In the genomic region with DNA sequence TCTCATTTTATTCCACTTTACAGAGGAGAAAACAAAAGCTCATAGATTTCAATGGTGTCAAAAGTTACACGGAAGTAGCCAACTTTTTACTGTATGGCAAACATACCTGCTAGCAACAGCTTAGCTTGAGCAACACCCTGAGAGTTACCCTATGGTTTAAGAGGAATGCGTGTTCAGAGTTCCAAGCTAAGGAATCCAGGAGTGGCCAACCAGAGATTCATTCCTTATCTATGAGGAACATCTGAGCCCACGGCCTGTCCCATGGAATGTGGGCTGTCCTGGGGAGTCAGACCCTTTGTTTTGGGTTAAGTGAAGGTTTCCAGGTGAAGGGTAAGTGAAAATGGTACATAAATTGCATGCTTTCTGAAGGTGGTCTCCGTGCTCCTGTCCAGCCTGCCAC, we compare ENCODE assay signal across 1 cellular context.
TF ChIP-seq lines count a peak whose summit lies in the region.

No MANE protein-coding gene starts in this region.

TF ChIP-seq in HepG2, 621 proteins besides CTCF, POLR2A, EP300 and RAD21 (continued from another document):
- TF ChIP-seq, protein P1, sequence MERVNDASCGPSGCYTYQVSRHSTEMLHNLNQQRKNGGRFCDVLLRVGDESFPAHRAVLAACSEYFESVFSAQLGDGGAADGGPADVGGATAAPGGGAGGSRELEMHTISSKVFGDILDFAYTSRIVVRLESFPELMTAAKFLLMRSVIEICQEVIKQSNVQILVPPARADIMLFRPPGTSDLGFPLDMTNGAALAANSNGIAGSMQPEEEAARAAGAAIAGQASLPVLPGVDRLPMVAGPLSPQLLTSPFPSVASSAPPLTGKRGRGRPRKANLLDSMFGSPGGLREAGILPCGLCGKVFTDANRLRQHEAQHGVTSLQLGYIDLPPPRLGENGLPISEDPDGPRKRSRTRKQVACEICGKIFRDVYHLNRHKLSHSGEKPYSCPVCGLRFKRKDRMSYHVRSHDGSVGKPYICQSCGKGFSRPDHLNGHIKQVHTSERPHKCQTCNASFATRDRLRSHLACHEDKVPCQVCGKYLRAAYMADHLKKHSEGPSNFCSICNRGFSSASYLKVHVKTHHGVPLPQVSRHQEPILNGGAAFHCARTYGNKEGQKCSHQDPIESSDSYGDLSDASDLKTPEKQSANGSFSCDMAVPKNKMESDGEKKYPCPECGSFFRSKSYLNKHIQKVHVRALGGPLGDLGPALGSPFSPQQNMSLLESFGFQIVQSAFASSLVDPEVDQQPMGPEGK (CRISPR knock-in tag; IDR thresholded peaks at IDR 0.05), result peak; percentile 38; the same call in 1 of the 2 replicates
- TF ChIP-seq RARA (CRISPR knock-in tag; IDR thresholded peaks at IDR 0.05) (peak; percentile 70), HNF4A (CRISPR knock-in tag; IDR thresholded peaks at IDR 0.05) (peak; percentile 29; the same call in 1 of the 2 replicates), CEBPG (CRISPR knock-in tag; IDR thresholded peaks at IDR 0.05) (peak; percentile 46; the same call in 1 of the 2 replicates), BCL6 (CRISPR knock-in tag; IDR thresholded peaks at IDR 0.05) (no peak), NFYB (CRISPR knock-in tag; IDR thresholded peaks at IDR 0.05) (no peak), ZSCAN20 (CRISPR knock-in tag; IDR thresholded peaks at IDR 0.05; ENCODE audit: borderline replicate concordance) (no peak), ZNF101 (CRISPR knock-in tag; IDR thresholded peaks at IDR 0.05; ENCODE audit: borderline replicate concordance, low read depth) (no peak), ZMYM4 (CRISPR knock-in tag; IDR thresholded peaks at IDR 0.05) (0 out of 2 replicates have a peak, but pooled peaks have one; percentile 16), ZNF598 (CRISPR knock-in tag; IDR thresholded peaks at IDR 0.05; ENCODE audit: borderline replicate concordance) (no peak), RBFOX2 (IDR thresholded peaks at IDR 0.05; ENCODE audit: low read depth, low read length) (no peak), ZNF121 (CRISPR knock-in tag; IDR thresholded peaks at IDR 0.05) (0 out of 2 replicates have a peak, but pooled peaks have one; percentile 12), NFE2L2 (IDR thresholded peaks at IDR 0.05; ENCODE audit: low read length) (no peak), TAF1 (CRISPR knock-in tag; IDR thresholded peaks at IDR 0.05) (no peak), PPARG (CRISPR knock-in tag; conservative IDR thresholded peaks at IDR 0.05) (peak; percentile 16; the same call in 1 of the 2 replicates), MEIS2 (CRISPR knock-in tag; IDR thresholded peaks at IDR 0.05) (no peak), LCORL (IDR thresholded peaks at IDR 0.05) (no peak), LCORL (CRISPR knock-in tag; IDR thresholded peaks at IDR 0.05) (0 out of 2 replicates have a peak, but pooled peaks have one; percentile 21), TEAD3 (CRISPR knock-in tag; optimal IDR thresholded peaks at IDR 0.05; ENCODE audit: borderline replicate concordance) (peak; percentile 79), ZMAT3 (CRISPR knock-in tag; conservative IDR thresholded peaks at IDR 0.05) (no peak), SETDB1 (CRISPR knock-in tag; IDR thresholded peaks at IDR 0.05; ENCODE audit: borderline replicate concordance) (no peak), ZNF543 (CRISPR knock-in tag; IDR thresholded peaks at IDR 0.05) (no peak)
- TF ChIP-seq, protein P2, sequence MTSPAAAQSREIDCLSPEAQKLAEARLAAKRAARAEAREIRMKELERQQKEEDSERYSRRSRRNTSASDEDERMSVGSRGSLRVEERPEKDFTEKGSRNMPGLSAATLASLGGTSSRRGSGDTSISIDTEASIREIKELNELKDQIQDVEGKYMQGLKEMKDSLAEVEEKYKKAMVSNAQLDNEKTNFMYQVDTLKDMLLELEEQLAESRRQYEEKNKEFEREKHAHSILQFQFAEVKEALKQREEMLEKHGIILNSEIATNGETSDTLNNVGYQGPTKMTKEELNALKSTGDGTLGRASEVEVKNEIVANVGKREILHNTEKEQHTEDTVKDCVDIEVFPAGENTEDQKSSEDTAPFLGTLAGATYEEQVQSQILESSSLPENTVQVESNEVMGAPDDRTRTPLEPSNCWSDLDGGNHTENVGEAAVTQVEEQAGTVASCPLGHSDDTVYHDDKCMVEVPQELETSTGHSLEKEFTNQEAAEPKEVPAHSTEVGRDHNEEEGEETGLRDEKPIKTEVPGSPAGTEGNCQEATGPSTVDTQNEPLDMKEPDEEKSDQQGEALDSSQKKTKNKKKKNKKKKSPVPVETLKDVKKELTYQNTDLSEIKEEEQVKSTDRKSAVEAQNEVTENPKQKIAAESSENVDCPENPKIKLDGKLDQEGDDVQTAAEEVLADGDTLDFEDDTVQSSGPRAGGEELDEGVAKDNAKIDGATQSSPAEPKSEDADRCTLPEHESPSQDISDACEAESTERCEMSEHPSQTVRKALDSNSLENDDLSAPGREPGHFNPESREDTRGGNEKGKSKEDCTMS (CRISPR knock-in tag; conservative IDR thresholded peaks at IDR 0.05), result no peak
- TF ChIP-seq, protein P3, sequence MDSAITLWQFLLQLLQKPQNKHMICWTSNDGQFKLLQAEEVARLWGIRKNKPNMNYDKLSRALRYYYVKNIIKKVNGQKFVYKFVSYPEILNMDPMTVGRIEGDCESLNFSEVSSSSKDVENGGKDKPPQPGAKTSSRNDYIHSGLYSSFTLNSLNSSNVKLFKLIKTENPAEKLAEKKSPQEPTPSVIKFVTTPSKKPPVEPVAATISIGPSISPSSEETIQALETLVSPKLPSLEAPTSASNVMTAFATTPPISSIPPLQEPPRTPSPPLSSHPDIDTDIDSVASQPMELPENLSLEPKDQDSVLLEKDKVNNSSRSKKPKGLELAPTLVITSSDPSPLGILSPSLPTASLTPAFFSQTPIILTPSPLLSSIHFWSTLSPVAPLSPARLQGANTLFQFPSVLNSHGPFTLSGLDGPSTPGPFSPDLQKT (CRISPR knock-in tag; IDR thresholded peaks at IDR 0.05; ENCODE audit: borderline replicate concordance), result no peak
- TF ChIP-seq, protein P4, sequence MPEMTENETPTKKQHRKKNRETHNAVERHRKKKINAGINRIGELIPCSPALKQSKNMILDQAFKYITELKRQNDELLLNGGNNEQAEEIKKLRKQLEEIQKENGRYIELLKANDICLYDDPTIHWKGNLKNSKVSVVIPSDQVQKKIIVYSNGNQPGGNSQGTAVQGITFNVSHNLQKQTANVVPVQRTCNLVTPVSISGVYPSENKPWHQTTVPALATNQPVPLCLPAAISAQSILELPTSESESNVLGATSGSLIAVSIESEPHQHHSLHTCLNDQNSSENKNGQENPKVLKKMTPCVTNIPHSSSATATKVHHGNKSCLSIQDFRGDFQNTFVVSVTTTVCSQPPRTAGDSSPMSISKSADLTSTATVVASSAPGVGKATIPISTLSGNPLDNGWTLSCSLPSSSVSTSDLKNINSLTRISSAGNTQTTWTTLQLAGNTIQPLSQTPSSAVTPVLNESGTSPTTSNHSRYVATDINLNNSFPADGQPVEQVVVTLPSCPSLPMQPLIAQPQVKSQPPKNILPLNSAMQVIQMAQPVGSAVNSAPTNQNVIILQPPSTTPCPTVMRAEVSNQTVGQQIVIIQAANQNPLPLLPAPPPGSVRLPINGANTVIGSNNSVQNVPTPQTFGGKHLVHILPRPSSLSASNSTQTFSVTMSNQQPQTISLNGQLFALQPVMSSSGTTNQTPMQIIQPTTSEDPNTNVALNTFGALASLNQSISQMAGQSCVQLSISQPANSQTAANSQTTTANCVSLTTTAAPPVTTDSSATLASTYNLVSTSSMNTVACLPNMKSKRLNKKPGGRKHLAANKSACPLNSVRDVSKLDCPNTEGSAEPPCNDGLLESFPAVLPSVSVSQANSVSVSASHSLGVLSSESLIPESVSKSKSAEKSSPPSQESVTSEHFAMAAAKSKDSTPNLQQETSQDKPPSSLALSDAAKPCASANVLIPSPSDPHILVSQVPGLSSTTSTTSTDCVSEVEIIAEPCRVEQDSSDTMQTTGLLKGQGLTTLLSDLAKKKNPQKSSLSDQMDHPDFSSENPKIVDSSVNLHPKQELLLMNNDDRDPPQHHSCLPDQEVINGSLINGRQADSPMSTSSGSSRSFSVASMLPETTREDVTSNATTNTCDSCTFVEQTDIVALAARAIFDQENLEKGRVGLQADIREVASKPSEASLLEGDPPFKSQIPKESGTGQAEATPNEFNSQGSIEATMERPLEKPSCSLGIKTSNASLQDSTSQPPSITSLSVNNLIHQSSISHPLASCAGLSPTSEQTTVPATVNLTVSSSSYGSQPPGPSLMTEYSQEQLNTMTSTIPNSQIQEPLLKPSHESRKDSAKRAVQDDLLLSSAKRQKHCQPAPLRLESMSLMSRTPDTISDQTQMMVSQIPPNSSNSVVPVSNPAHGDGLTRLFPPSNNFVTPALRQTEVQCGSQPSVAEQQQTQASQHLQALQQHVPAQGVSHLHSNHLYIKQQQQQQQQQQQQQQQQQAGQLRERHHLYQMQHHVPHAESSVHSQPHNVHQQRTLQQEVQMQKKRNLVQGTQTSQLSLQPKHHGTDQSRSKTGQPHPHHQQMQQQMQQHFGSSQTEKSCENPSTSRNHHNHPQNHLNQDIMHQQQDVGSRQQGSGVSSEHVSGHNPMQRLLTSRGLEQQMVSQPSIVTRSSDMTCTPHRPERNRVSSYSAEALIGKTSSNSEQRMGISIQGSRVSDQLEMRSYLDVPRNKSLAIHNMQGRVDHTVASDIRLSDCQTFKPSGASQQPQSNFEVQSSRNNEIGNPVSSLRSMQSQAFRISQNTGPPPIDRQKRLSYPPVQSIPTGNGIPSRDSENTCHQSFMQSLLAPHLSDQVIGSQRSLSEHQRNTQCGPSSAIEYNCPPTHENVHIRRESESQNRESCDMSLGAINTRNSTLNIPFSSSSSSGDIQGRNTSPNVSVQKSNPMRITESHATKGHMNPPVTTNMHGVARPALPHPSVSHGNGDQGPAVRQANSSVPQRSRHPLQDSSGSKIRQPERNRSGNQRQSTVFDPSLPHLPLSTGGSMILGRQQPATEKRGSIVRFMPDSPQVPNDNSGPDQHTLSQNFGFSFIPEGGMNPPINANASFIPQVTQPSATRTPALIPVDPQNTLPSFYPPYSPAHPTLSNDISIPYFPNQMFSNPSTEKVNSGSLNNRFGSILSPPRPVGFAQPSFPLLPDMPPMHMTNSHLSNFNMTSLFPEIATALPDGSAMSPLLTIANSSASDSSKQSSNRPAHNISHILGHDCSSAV (CRISPR knock-in tag; IDR thresholded peaks at IDR 0.05; ENCODE audit: borderline replicate concordance), result no peak
